In the genomic region with DNA sequence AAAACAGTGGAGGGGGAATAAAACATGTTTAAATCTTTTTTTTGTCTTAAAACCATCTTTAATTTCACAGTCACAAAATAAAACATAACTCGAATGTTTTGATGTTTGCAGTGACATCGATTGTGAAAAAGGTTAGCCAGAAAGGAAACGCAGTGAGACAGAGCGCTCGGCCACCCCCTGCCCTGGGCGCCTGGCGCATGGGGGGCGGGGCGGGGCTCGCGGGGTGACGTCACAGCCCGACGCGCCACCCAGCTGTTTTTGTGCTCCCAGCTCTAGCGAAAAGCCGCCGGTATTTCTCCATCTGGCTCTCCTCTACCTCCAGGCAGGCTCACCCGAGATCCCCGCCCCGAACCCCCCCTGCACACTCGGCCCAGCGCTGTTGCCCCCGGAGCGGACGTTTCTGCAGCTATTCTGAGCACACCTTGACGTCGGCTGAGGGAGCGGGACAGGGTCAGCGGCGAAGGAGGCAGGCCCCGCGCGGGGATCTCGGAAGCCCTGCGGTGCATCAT, we compare ENCODE assay signal across 1 cellular context.
TF ChIP-seq lines count a peak whose summit lies in the region.

A gene (plus strand): TSS at position 255 of the 509 bp plus-strand sequence. CDS start 253 bp downstream, at position 508.

TF ChIP-seq in K562, 482 proteins besides CTCF, POLR2A, EP300 and RAD21 (continued from another document and continues in another):
- TF ChIP-seq, protein P1, sequence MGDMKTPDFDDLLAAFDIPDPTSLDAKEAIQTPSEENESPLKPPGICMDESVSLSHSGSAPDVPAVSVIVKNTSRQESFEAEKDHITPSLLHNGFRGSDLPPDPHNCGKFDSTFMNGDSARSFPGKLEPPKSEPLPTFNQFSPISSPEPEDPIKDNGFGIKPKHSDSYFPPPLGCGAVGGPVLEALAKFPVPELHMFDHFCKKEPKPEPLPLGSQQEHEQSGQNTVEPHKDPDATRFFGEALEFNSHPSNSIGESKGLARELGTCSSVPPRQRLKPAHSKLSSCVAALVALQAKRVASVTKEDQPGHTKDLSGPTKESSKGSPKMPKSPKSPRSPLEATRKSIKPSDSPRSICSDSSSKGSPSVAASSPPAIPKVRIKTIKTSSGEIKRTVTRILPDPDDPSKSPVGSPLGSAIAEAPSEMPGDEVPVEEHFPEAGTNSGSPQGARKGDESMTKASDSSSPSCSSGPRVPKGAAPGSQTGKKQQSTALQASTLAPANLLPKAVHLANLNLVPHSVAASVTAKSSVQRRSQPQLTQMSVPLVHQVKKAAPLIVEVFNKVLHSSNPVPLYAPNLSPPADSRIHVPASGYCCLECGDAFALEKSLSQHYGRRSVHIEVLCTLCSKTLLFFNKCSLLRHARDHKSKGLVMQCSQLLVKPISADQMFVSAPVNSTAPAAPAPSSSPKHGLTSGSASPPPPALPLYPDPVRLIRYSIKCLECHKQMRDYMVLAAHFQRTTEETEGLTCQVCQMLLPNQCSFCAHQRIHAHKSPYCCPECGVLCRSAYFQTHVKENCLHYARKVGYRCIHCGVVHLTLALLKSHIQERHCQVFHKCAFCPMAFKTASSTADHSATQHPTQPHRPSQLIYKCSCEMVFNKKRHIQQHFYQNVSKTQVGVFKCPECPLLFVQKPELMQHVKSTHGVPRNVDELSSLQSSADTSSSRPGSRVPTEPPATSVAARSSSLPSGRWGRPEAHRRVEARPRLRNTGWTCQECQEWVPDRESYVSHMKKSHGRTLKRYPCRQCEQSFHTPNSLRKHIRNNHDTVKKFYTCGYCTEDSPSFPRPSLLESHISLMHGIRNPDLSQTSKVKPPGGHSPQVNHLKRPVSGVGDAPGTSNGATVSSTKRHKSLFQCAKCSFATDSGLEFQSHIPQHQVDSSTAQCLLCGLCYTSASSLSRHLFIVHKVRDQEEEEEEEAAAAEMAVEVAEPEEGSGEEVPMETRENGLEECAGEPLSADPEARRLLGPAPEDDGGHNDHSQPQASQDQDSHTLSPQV (IDR thresholded peaks at IDR 0.05) = 0 out of 2 replicates have a peak, but pooled peaks have one; percentile 20
- TF ChIP-seq, protein P2, sequence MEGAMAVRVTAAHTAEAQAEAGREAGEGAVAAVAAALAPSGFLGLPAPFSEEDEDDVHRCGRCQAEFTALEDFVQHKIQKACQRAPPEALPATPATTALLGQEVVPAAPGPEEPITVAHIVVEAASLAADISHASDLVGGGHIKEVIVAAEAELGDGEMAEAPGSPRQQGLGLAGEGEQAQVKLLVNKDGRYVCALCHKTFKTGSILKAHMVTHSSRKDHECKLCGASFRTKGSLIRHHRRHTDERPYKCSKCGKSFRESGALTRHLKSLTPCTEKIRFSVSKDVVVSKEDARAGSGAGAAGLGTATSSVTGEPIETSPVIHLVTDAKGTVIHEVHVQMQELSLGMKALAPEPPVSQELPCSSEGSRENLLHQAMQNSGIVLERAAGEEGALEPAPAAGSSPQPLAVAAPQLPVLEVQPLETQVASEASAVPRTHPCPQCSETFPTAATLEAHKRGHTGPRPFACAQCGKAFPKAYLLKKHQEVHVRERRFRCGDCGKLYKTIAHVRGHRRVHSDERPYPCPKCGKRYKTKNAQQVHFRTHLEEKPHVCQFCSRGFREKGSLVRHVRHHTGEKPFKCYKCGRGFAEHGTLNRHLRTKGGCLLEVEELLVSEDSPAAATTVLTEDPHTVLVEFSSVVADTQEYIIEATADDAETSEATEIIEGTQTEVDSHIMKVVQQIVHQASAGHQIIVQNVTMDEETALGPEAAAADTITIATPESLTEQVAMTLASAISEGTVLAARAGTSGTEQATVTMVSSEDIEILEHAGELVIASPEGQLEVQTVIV (CRISPR knock-in tag; IDR thresholded peaks at IDR 0.05; ENCODE audit: borderline replicate concordance) = no peak
- TF ChIP-seq GTF2F1 (IDR thresholded peaks at IDR 0.05; ENCODE audit: low read depth, low read length) (no peak), LCOR (CRISPR knock-in tag; IDR thresholded peaks at IDR 0.05) (0 out of 2 replicates have a peak, but pooled peaks have one; percentile 21), E2F3 (CRISPR knock-in tag; IDR thresholded peaks at IDR 0.05) (no peak), NFXL1 (CRISPR knock-in tag; IDR thresholded peaks at IDR 0.05) (no peak), FOXK2 (conservative IDR thresholded peaks at IDR 0.05 in 1 of 2, IDR thresholded peaks at IDR 0.05 in 1 of 2; ENCODE audit: low read depth in 2 of 2) (no peak), SMARCE1 (IDR thresholded peaks at IDR 0.05) (no peak), ZNF174 (CRISPR knock-in tag; IDR thresholded peaks at IDR 0.05) (no peak), ZEB2 (IDR thresholded peaks at IDR 0.05) (no peak), ZBTB7A (IDR thresholded peaks at IDR 0.05; ENCODE audit: borderline replicate concordance, control insufficient read depth, low read depth, low read length) (no peak), KHSRP (IDR thresholded peaks at IDR 0.05) (peak; percentile 63; the same call in 1 of the 2 replicates), COPS2 (conservative IDR thresholded peaks at IDR 0.05) (no peak), MTA3 (IDR thresholded peaks at IDR 0.05; ENCODE audit: borderline replicate concordance) (no peak), POLR2AphosphoS5 (IDR thresholded peaks at IDR 0.05; ENCODE audit: control insufficient read depth, insufficient read depth, low read depth, low read length) (0 out of 2 replicates have a peak, but pooled peaks have one; percentile 2), CC2D1A (IDR thresholded peaks at IDR 0.05) (no peak), NCOR1 (IDR thresholded peaks at IDR 0.05) (no peak), RFX7 (CRISPR knock-in tag; IDR thresholded peaks at IDR 0.05) (no peak), CBFB (CRISPR knock-in tag; IDR thresholded peaks at IDR 0.05) (no peak), ZNF644 (tag; IDR thresholded peaks at IDR 0.05; ENCODE audit: low read depth) (no peak), FOXK1 (CRISPR knock-in tag; IDR thresholded peaks at IDR 0.05; ENCODE audit: borderline replicate concordance) (no peak), ARHGAP35 (IDR thresholded peaks at IDR 0.05; ENCODE audit: partially characterized antibody) (no peak), PRMT5 (CRISPR knock-in tag; IDR thresholded peaks at IDR 0.05) (no peak), BRF1 (IDR thresholded peaks at IDR 0.05; ENCODE audit: borderline replicate concordance, extremely low read depth, insufficient read length) (no peak), MTA1 (IDR thresholded peaks at IDR 0.05; ENCODE audit: borderline replicate concordance) (no peak), KDM4B (IDR thresholded peaks at IDR 0.05; ENCODE audit: borderline replicate concordance in 2 of 2, low read depth in 1 of 2) (no peak), ARID2 (IDR thresholded peaks at IDR 0.05) (no peak), BHLHE40 (IDR thresholded peaks at IDR 0.05; ENCODE audit: low read length) (no peak), PHF21A (IDR thresholded peaks at IDR 0.05; ENCODE audit: borderline replicate concordance, low read depth) (no peak), ZNF146 (CRISPR knock-in tag; IDR thresholded peaks at IDR 0.05; ENCODE audit: unreplicated experiment) (no peak), DDX20 (tag; IDR thresholded peaks at IDR 0.05; ENCODE audit: low read depth) (no peak), SIX5 (IDR thresholded peaks at IDR 0.05; ENCODE audit: borderline replicate concordance in 1 of 2, insufficient read depth in 1 of 2, low read depth in 1 of 2, low read length in 2 of 2) (no peak), NFE2 (IDR thresholded peaks at IDR 0.05; ENCODE audit: low read depth) (no peak)
- TF ChIP-seq, protein P3, sequence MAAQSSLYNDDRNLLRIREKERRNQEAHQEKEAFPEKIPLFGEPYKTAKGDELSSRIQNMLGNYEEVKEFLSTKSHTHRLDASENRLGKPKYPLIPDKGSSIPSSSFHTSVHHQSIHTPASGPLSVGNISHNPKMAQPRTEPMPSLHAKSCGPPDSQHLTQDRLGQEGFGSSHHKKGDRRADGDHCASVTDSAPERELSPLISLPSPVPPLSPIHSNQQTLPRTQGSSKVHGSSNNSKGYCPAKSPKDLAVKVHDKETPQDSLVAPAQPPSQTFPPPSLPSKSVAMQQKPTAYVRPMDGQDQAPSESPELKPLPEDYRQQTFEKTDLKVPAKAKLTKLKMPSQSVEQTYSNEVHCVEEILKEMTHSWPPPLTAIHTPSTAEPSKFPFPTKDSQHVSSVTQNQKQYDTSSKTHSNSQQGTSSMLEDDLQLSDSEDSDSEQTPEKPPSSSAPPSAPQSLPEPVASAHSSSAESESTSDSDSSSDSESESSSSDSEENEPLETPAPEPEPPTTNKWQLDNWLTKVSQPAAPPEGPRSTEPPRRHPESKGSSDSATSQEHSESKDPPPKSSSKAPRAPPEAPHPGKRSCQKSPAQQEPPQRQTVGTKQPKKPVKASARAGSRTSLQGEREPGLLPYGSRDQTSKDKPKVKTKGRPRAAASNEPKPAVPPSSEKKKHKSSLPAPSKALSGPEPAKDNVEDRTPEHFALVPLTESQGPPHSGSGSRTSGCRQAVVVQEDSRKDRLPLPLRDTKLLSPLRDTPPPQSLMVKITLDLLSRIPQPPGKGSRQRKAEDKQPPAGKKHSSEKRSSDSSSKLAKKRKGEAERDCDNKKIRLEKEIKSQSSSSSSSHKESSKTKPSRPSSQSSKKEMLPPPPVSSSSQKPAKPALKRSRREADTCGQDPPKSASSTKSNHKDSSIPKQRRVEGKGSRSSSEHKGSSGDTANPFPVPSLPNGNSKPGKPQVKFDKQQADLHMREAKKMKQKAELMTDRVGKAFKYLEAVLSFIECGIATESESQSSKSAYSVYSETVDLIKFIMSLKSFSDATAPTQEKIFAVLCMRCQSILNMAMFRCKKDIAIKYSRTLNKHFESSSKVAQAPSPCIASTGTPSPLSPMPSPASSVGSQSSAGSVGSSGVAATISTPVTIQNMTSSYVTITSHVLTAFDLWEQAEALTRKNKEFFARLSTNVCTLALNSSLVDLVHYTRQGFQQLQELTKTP (IDR thresholded peaks at IDR 0.05; ENCODE audit: low read depth in 1 of 2, partially characterized antibody in 2 of 2) = no peak
- TF ChIP-seq, protein P4, sequence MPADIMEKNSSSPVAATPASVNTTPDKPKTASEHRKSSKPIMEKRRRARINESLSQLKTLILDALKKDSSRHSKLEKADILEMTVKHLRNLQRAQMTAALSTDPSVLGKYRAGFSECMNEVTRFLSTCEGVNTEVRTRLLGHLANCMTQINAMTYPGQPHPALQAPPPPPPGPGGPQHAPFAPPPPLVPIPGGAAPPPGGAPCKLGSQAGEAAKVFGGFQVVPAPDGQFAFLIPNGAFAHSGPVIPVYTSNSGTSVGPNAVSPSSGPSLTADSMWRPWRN (IDR thresholded peaks at IDR 0.05; ENCODE audit: low read depth) = no peak
- TF ChIP-seq, protein P5, sequence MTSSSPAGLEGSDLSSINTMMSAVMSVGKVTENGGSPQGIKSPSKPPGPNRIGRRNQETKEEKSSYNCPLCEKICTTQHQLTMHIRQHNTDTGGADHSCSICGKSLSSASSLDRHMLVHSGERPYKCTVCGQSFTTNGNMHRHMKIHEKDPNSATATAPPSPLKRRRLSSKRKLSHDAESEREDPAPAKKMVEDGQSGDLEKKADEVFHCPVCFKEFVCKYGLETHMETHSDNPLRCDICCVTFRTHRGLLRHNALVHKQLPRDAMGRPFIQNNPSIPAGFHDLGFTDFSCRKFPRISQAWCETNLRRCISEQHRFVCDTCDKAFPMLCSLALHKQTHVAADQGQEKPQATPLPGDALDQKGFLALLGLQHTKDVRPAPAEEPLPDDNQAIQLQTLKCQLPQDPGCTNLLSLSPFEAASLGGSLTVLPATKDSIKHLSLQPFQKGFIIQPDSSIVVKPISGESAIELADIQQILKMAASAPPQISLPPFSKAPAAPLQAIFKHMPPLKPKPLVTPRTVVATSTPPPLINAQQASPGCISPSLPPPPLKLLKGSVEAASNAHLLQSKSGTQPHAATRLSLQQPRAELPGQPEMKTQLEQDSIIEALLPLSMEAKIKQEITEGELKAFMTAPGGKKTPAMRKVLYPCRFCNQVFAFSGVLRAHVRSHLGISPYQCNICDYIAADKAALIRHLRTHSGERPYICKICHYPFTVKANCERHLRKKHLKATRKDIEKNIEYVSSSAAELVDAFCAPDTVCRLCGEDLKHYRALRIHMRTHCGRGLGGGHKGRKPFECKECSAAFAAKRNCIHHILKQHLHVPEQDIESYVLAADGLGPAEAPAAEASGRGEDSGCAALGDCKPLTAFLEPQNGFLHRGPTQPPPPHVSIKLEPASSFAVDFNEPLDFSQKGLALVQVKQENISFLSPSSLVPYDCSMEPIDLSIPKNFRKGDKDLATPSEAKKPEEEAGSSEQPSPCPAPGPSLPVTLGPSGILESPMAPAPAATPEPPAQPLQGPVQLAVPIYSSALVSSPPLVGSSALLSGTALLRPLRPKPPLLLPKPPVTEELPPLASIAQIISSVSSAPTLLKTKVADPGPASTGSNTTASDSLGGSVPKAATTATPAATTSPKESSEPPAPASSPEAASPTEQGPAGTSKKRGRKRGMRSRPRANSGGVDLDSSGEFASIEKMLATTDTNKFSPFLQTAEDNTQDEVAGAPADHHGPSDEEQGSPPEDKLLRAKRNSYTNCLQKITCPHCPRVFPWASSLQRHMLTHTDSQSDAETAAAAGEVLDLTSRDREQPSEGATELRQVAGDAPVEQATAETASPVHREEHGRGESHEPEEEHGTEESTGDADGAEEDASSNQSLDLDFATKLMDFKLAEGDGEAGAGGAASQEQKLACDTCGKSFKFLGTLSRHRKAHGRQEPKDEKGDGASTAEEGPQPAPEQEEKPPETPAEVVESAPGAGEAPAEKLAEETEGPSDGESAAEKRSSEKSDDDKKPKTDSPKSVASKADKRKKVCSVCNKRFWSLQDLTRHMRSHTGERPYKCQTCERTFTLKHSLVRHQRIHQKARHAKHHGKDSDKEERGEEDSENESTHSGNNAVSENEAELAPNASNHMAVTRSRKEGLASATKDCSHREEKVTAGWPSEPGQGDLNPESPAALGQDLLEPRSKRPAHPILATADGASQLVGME (CRISPR knock-in tag; IDR thresholded peaks at IDR 0.05) = no peak
- TF ChIP-seq, protein P6, sequence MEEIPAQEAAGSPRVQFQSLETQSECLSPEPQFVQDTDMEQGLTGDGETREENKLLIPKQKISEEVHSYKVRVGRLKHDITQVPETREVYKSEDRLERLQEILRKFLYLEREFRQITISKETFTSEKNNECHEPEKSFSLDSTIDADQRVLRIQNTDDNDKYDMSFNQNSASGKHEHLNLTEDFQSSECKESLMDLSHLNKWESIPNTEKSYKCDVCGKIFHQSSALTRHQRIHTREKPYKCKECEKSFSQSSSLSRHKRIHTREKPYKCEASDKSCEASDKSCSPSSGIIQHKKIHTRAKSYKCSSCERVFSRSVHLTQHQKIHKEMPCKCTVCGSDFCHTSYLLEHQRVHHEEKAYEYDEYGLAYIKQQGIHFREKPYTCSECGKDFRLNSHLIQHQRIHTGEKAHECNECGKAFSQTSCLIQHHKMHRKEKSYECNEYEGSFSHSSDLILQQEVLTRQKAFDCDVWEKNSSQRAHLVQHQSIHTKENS (CRISPR knock-in tag; IDR thresholded peaks at IDR 0.05) = no peak
- TF ChIP-seq, protein P7, sequence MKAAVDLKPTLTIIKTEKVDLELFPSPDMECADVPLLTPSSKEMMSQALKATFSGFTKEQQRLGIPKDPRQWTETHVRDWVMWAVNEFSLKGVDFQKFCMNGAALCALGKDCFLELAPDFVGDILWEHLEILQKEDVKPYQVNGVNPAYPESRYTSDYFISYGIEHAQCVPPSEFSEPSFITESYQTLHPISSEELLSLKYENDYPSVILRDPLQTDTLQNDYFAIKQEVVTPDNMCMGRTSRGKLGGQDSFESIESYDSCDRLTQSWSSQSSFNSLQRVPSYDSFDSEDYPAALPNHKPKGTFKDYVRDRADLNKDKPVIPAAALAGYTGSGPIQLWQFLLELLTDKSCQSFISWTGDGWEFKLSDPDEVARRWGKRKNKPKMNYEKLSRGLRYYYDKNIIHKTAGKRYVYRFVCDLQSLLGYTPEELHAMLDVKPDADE (conservative IDR thresholded peaks at IDR 0.05; ENCODE audit: control insufficient read depth, low read depth, low read length) = no peak
